Comparison of ENCODE assay signal across 13 cellular contexts in genomic region chr2:23330214-23330613, GRCh38. TPM values are rescaled to one million over a fixed set of nuclear protein-coding genes. Genes with fewer than 3 reads are reported as not detected.
DNase-seq lines count a peak whose midpoint lies in the region; ATAC-seq and TF ChIP-seq lines count a peak whose summit lies in the region.
"Had no signal": no experiment of that assay in that cellular context is flagged by ENCODE, and none has a peak within 500 bp of the region (broad histone marks: within the 10 kb centered on the region; RNA-seq: fewer than 3 reads in every experiment).

No MANE protein-coding gene starts in this region.

- no peak overlapping the region for H3K4me3 Mint-ChIP-seq in WTC11
- no peak overlapping the region for H3K4me3 Mint-ChIP-seq in activated T-cell treated with anti-CD3 and anti-CD28 coated beads, Interleukin-2, amount 50 U/mL, for 24 hours
- H3K4me3 Mint-ChIP-seq: central memory CD8-positive, alpha-beta T cell had no signal

- ATAC-seq in HG03520 (IDR thresholded peaks at IDR 0.05; ENCODE audit: unreplicated experiment) (peak; percentile 69), WTC11 (peak; percentile 92), HG03280 (IDR thresholded peaks at IDR 0.05; ENCODE audit: unreplicated experiment) (no peak), GM21447 (IDR thresholded peaks at IDR 0.05; ENCODE audit: unreplicated experiment) (no peak)

- no peak overlapping the region for H3K9ac ChIP-seq in liver (ENCODE audit: low read depth in 1 of 2, low read length in 2 of 2)

- DNase-seq in EL (peak; percentile 33), WTC11 (ENCODE audit: low spot score) (peak; percentile 79)
- DNase-seq in effector memory CD4-positive, alpha-beta T cell, result no peak
- no peak for DNase-seq in activated T-cell treated with anti-CD3 and anti-CD28 coated beads, Interleukin-2, amount 50 U/mL, for 24 hours
- DNase-seq: activated CD8-positive, alpha-beta memory T cell treated with anti-CD3 and anti-CD28 coated beads for 24 hours; NCI-H226; stomach had no signal

- WGBS in liver, result 45% methylated on average over 5 of the region's 5 CpGs

- no peaks in the 10 kb centered on the region for H3K9me3 ChIP-seq in liver (ENCODE audit: control insufficient read depth in 4 of 4, low read length in 3 of 4)
- no peaks in the 10 kb centered on the region for H3K9me3 ChIP-seq in effector memory CD4-positive, alpha-beta T cell (ENCODE audit: control insufficient read depth, low read length)
- H3K9me3 ChIP-seq: stomach had no signal

- H3K27me3 ChIP-seq in liver (ENCODE audit: control insufficient read depth in 4 of 4, insufficient read depth in 4 of 4, low read length in 3 of 4), result peaks cover 0 to 2% (median 0%) of the 10 kb centered on the region in 4 donors
- H3K27me3 ChIP-seq in effector memory CD4-positive, alpha-beta T cell (replicated peaks; ENCODE audit: control insufficient read depth, insufficient read depth, low read length, poor library complexity, severe bottlenecking), result no peaks in the 10 kb centered on the region

- no peak overlapping the region for H3K4me3 ChIP-seq in liver (ENCODE audit: low read depth in 1 of 3, low read length in 3 of 3)
- H3K4me3 ChIP-seq in effector memory CD4-positive, alpha-beta T cell (ENCODE audit: insufficient read depth, low read depth, low read length, poor library complexity, severe bottlenecking), result no peak overlapping the region
- H3K4me3 ChIP-seq: skin epidermis, stomach had no signal

- peaks cover 4% of the 10 kb centered on the region; the same call in 1 of the 2 replicates for H3K4me1 Mint-ChIP-seq in WTC11
- no peaks in the 10 kb centered on the region for H3K4me1 Mint-ChIP-seq in activated T-cell treated with anti-CD3 and anti-CD28 coated beads, Interleukin-2, amount 50 U/mL, for 24 hours (ENCODE audit: low read depth)
- H3K4me1 Mint-ChIP-seq: central memory CD8-positive, alpha-beta T cell had no signal

- H3K4me1 ChIP-seq in liver (ENCODE audit: control insufficient read depth in 4 of 4, insufficient read depth in 4 of 4, low read length in 3 of 4), result peaks cover 0 to 1% (median 0%) of the 10 kb centered on the region in 4 donors
- H3K4me1 ChIP-seq in effector memory CD4-positive, alpha-beta T cell (ENCODE audit: control insufficient read depth, insufficient read depth, low read length, poor library complexity, severe bottlenecking), result no peaks in the 10 kb centered on the region
- H3K4me1 ChIP-seq: stomach had no signal

- CTCF ChIA-PET in WTC11 (lab: Charles Lee), result interaction anchor here (0.5 to 2.6 kb wide), 12 partner anchors 15 to 342 kb away, joined by 3 to 12 read pairs (median 4); no protein-coding TSS in a partner anchor

- no peaks in the 10 kb centered on the region; the same call in 1 of the 2 replicates for H3K27me3 Mint-ChIP-seq in WTC11 (ENCODE audit: low read depth)
- H3K27me3 Mint-ChIP-seq in activated T-cell treated with anti-CD3 and anti-CD28 coated beads, Interleukin-2, amount 50 U/mL, for 24 hours, result peaks cover 10% of the 10 kb centered on the region

- no peaks in the 10 kb centered on the region for H3K9me3 Mint-ChIP-seq in WTC11
- no peaks in the 10 kb centered on the region for H3K9me3 Mint-ChIP-seq in activated T-cell treated with anti-CD3 and anti-CD28 coated beads, Interleukin-2, amount 50 U/mL, for 24 hours
- H3K9me3 Mint-ChIP-seq: central memory CD8-positive, alpha-beta T cell had no signal

- no peaks in the 10 kb centered on the region for H3K36me3 Mint-ChIP-seq in WTC11
- H3K36me3 Mint-ChIP-seq in activated T-cell treated with anti-CD3 and anti-CD28 coated beads, Interleukin-2, amount 50 U/mL, for 24 hours (ENCODE audit: low read depth), result no peaks in the 10 kb centered on the region

- TF ChIP-seq CTCF in WTC11 (IDR thresholded peaks at IDR 0.05), result no peak
- TF ChIP-seq CTCF in liver (IDR thresholded peaks at IDR 0.05; ENCODE audit: low read depth, low read length, missing input control), result peak; percentile 12

- no peak overlapping the region for H3K27ac ChIP-seq in liver (ENCODE audit: low read depth in 1 of 2, low read length in 2 of 2)
- no peak overlapping the region for H3K27ac ChIP-seq in effector memory CD4-positive, alpha-beta T cell (ENCODE audit: insufficient read depth, low read length, poor library complexity, severe bottlenecking)
- H3K27ac ChIP-seq: skin epidermis, stomach had no signal

- no peaks in the 10 kb centered on the region for H3K36me3 ChIP-seq in liver (ENCODE audit: control insufficient read depth in 4 of 4, insufficient read depth in 3 of 4, low read depth in 1 of 4, low read length in 3 of 4)
- no peaks in the 10 kb centered on the region for H3K36me3 ChIP-seq in effector memory CD4-positive, alpha-beta T cell (ENCODE audit: control insufficient read depth, insufficient read depth, low read length)
- H3K36me3 ChIP-seq: stomach had no signal

- POLR2A ChIA-PET in WTC11 (lab: Charles Lee), result no interaction called here

- no peak overlapping the region for H3K27ac Mint-ChIP-seq in WTC11
- H3K27ac Mint-ChIP-seq in activated T-cell treated with anti-CD3 and anti-CD28 coated beads, Interleukin-2, amount 50 U/mL, for 24 hours, result no peak overlapping the region

- peak in 1 of 2 donors; percentile 55 for TF ChIP-seq RAD21 in liver (IDR thresholded peaks at IDR 0.05)

TF ChIP-seq in WTC11, 78 proteins besides CTCF, POLR2A, EP300 and RAD21 (continues in another document):
- no peak for TF ChIP-seq ATF2 (CRISPR knock-in tag; IDR thresholded peaks at IDR 0.05; ENCODE audit: borderline replicate concordance, low read depth)

TF ChIP-seq in liver, 16 proteins besides CTCF, POLR2A, EP300 and RAD21:
- TF ChIP-seq REST (IDR thresholded peaks at IDR 0.05), result peak; percentile 98
- TF ChIP-seq ATF3 (IDR thresholded peaks at IDR 0.05), result no peak

RNA-seq across cellular contexts. Expression of gene KLHL29, which starts 54.8 kb away (rescaled TPM):
- total RNA-seq in WTC11 (2021) (6.8 to 7.3 TPM (median 7.1 TPM) in 3 replicates), liver (1 to 10 TPM in 1 of 2 donors, under 1 TPM in 1; 0.47 to 2.3 TPM)
- polyA plus RNA-seq in liver, result under 1 TPM; 0.29 to 0.89 TPM

Comparison
In these comparisons a context has a peak if more than half of its experiments do, and no peak if none do; other contexts are left out.
1. DNase-seq: peak in EL (single experiment) and WTC11 (single experiment); none in effector memory CD4-positive, alpha-beta T cell (0 of 3) and activated T-cell treated with anti-CD3 and anti-CD28 coated beads, Interleukin-2, amount 50 U/mL, for 24 hours (single experiment).
2. ATAC-seq: peak in HG03520 (single experiment) and WTC11 (single experiment); none in HG03280 (single experiment) and GM21447 (single experiment).